ENCODE assay signal across 19 cellular contexts in the genomic region with DNA sequence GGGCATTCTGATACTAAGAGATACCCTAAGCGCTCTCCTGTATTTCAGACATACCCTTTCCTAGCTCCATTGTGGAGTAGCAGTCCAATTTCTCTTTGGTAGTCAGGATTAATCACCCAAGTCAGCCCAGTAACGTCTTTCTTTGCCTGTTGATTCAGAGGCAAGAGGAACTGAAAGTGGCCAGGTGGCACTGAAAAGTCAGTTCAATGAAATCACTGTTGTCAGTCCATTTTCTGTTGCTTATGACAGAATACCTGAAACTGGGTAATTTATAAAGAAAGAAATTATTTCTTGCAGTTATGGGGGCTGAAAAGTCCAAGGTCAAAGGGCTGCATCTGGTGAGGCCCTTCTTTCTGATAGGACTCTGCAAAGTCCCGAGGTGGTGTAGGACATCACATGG. TPM values are rescaled to one million over a fixed set of nuclear protein-coding genes. Genes with fewer than 3 reads are reported as not detected.
DNase-seq lines count a peak whose midpoint lies in the region; ATAC-seq and TF ChIP-seq lines count a peak whose summit lies in the region.
"Had no signal": no experiment of that assay in that cellular context is flagged by ENCODE, and none has a peak within 500 bp of the region (broad histone marks: within the 10 kb centered on the region; RNA-seq: fewer than 3 reads in every experiment).

No MANE protein-coding gene starts in this region.

- H2BK15ac ChIP-seq in H9 (ENCODE audit: low read depth, low read length) = no peak overlapping the region

- H3K23me2 ChIP-seq in H9 (ENCODE audit: insufficient read length, low read depth, low read length, poor library complexity, severe bottlenecking) = no peaks in the 10 kb centered on the region

- TF ChIP-seq CTCF in OCI-LY1 (IDR thresholded peaks at IDR 0.05; ENCODE audit: low read length) (no peak), sigmoid colon (IDR thresholded peaks at IDR 0.05) (no peak), H9 (conservative IDR thresholded peaks at IDR 0.05) (no peak)

- no peaks in the 10 kb centered on the region for H3K9me2 ChIP-seq in OCI-LY1 (ENCODE audit: low read depth, low read length)

- H3K9ac ChIP-seq in OCI-LY1 (ENCODE audit: low read length) (no peak overlapping the region), H9 (ENCODE audit: extremely low read depth, insufficient read length, low read length) (no peak overlapping the region)

- no peaks in the 10 kb centered on the region for H3K9me3 ChIP-seq in OCI-LY1 (ENCODE audit: low read length)
- no peaks in the 10 kb centered on the region for H3K9me3 ChIP-seq in sigmoid colon
- H3K9me3 ChIP-seq in H9 (ENCODE audit: control insufficient read depth, low read depth, low read length) = no peaks in the 10 kb centered on the region
- H3K9me3 ChIP-seq: HAP-1 had no signal

- H2BK12ac ChIP-seq in H9 (ENCODE audit: insufficient read length, low read depth, low read length) = no peak overlapping the region

- 69 to 75% methylated on average over 3 of the region's 3 CpGs for WGBS in sigmoid colon, 2 donors
- WGBS in H9 (ENCODE audit: extremely low coverage, insufficient read length, low lambda C conversion rate) = no CpG with 5 or more reads among the region's 3 CpGs

- H3K27ac Mint-ChIP-seq in H9 = no peak overlapping the region
- H3K27ac Mint-ChIP-seq: activated naive CD8-positive, alpha-beta T cell; natural killer cell; stimulated activated naive CD8-positive, alpha-beta T cell treated with anti-CD3 and anti-CD28 coated beads, Interleukin-15, amount 100 ng/mL, for 72 hours had no signal

- H3K18ac ChIP-seq in H9 (ENCODE audit: insufficient read length, low read depth, low read length) = no peak overlapping the region

- H3K27ac ChIP-seq in OCI-LY1 (ENCODE audit: low read depth, low read length, poor library complexity, severe bottlenecking) (peak overlapping the region; percentile 77), sigmoid colon (no peak overlapping the region), H9 (ENCODE audit: insufficient read length, low read depth, low read length) (no peak overlapping the region)
- H3K27ac ChIP-seq: hepatocyte had no signal

- H3T11ph ChIP-seq in H9 (ENCODE audit: low read length) = no peak overlapping the region

- no peak overlapping the region for H3K23ac ChIP-seq in H9 (ENCODE audit: insufficient read length, low read depth, low read length)

- no peak overlapping the region for H2BK20ac ChIP-seq in H9 (ENCODE audit: low read depth, low read length, poor library complexity, severe bottlenecking)

- H2BK5ac ChIP-seq in H9 (ENCODE audit: insufficient read length, low read length) = no peak overlapping the region

- H2AFZ ChIP-seq in OCI-LY1 (ENCODE audit: low read length) = no peak overlapping the region
- no peak overlapping the region for H2AFZ ChIP-seq in H9 (ENCODE audit: low read length)
- H2AFZ ChIP-seq: hepatocyte had no signal

- no peaks in the 10 kb centered on the region for H3K27me3 ChIP-seq in OCI-LY1 (ENCODE audit: insufficient read depth, low read length)
- H3K27me3 ChIP-seq in sigmoid colon = no peaks in the 10 kb centered on the region
- no peaks in the 10 kb centered on the region for H3K27me3 ChIP-seq in H9 (ENCODE audit: insufficient read depth, low read length)
- H3K27me3 ChIP-seq: hepatocyte had no signal

- intact Hi-C loops in sigmoid colon (cut with DNase I) = no loop called here

- H3K36me3 ChIP-seq in OCI-LY1 (ENCODE audit: insufficient read depth, low read length) = no peaks in the 10 kb centered on the region
- H3K36me3 ChIP-seq in sigmoid colon = no peaks in the 10 kb centered on the region
- H3K36me3 ChIP-seq: HAP-1 had no signal

- H3K14ac ChIP-seq in H9 (ENCODE audit: insufficient read depth, low read length) = no peak overlapping the region

- TF ChIP-seq POLR2A in GM18505 (IDR thresholded peaks at IDR 0.05; ENCODE audit: borderline replicate concordance, extremely low read depth, insufficient read depth, insufficient read length) = no peak
- no peak for TF ChIP-seq POLR2A in sigmoid colon (IDR thresholded peaks at IDR 0.05)

- H3K79me2 ChIP-seq in OCI-LY1 (ENCODE audit: insufficient read depth, low read length) (no peaks in the 10 kb centered on the region), H9 (ENCODE audit: insufficient read depth, low read length) (no peaks in the 10 kb centered on the region)
- H3K79me2 ChIP-seq: hepatocyte had no signal

- no peak overlapping the region for H2BK120ac ChIP-seq in H9 (ENCODE audit: low read depth, low read length, poor library complexity, severe bottlenecking)

- peaks cover 28% of the 10 kb centered on the region for H3K4me1 ChIP-seq in OCI-LY1 (ENCODE audit: insufficient read depth, low read length, severe bottlenecking)
- no peaks in the 10 kb centered on the region for H3K4me1 ChIP-seq in sigmoid colon
- no peaks in the 10 kb centered on the region for H3K4me1 ChIP-seq in H9 (ENCODE audit: insufficient read depth, low read length)
- H3K4me1 ChIP-seq: HAP-1 had no signal

- H3K4me1 Mint-ChIP-seq in H9 = no peaks in the 10 kb centered on the region
- H3K4me1 Mint-ChIP-seq: natural killer cell; stimulated activated naive CD8-positive, alpha-beta T cell treated with anti-CD3 and anti-CD28 coated beads, Interleukin-15, amount 100 ng/mL, for 72 hours had no signal

- H3K4me3 ChIP-seq in OCI-LY1 (ENCODE audit: low read depth, low read length, poor library complexity, severe bottlenecking) (no peak overlapping the region), sigmoid colon (no peak overlapping the region)
- H3K4me3 ChIP-seq: HAP-1, hepatocyte had no signal

- H3K56ac ChIP-seq in H9 (ENCODE audit: insufficient read length, low read depth, low read length) = no peak overlapping the region

- H3K4ac ChIP-seq in H9 (ENCODE audit: low read depth, low read length) = no peak overlapping the region

- no peaks in the 10 kb centered on the region for H3K79me1 ChIP-seq in H9 (ENCODE audit: insufficient read depth, low read depth, low read length, poor library complexity, severe bottlenecking)

- H2AK5ac ChIP-seq in H9 (ENCODE audit: insufficient read length, low read length) = no peak overlapping the region

- H3K4me3 Mint-ChIP-seq in H9 = no peak overlapping the region
- H3K4me3 Mint-ChIP-seq: activated naive CD8-positive, alpha-beta T cell; natural killer cell; stimulated activated naive CD8-positive, alpha-beta T cell treated with anti-CD3 and anti-CD28 coated beads, Interleukin-15, amount 100 ng/mL, for 72 hours had no signal

- no peak for DNase-seq in sigmoid colon
- DNase-seq in H9 = no peak
- DNase-seq in activated T-cell treated with anti-CD3 and anti-CD28 coated beads, Interleukin-2, amount 50 U/mL, for 1 hour = no peak
- DNase-seq in putamen (ENCODE audit: low spot score) = no peak
- DNase-seq: activated CD8-positive, alpha-beta memory T cell treated with anti-CD3 and anti-CD28 coated beads for 24 hours; DMS79; erythroblast; natural killer cell; NCI-H1048; NCI-H226; stimulated activated naive CD8-positive, alpha-beta T cell treated with anti-CD3 and anti-CD28 coated beads, Interleukin-15, amount 100 ng/mL, for 72 hours had no signal

- ATAC-seq in GM18505 (IDR thresholded peaks at IDR 0.05; ENCODE audit: unreplicated experiment) (peak; percentile 76), GM21390 (IDR thresholded peaks at IDR 0.05; ENCODE audit: unreplicated experiment) (peak; percentile 70), HG03175 (IDR thresholded peaks at IDR 0.05; ENCODE audit: unreplicated experiment) (peak; percentile 82)
- ATAC-seq: natural killer cell; stimulated activated naive CD8-positive, alpha-beta T cell treated with anti-CD3 and anti-CD28 coated beads, Interleukin-15, amount 100 ng/mL, for 72 hours had no signal

- H4K5ac ChIP-seq in H9 (ENCODE audit: insufficient read length, low read depth, low read length) = no peak overlapping the region

- no peak overlapping the region for H4K8ac ChIP-seq in H9 (replicated peaks; ENCODE audit: insufficient read length, low read depth, low read length)

- H3K27me3 Mint-ChIP-seq in H9 (ENCODE audit: low read depth) = no peaks in the 10 kb centered on the region
- H3K27me3 Mint-ChIP-seq: activated naive CD8-positive, alpha-beta T cell; stimulated activated naive CD8-positive, alpha-beta T cell treated with anti-CD3 and anti-CD28 coated beads, Interleukin-15, amount 100 ng/mL, for 72 hours had no signal

- no peaks in the 10 kb centered on the region for H3F3A ChIP-seq in OCI-LY1 (ENCODE audit: insufficient read depth, low read length)

- H4K20me1 ChIP-seq in OCI-LY1 (ENCODE audit: insufficient read depth, low read length) (no peaks in the 10 kb centered on the region), H9 (ENCODE audit: control insufficient read depth, insufficient read depth, insufficient read length) (no peaks in the 10 kb centered on the region)

- H4K91ac ChIP-seq in H9 (ENCODE audit: insufficient read length, low read depth, low read length) = no peak overlapping the region

- H3K9me3 Mint-ChIP-seq in H9 = no peaks in the 10 kb centered on the region
- H3K9me3 Mint-ChIP-seq: natural killer cell; stimulated activated naive CD8-positive, alpha-beta T cell treated with anti-CD3 and anti-CD28 coated beads, Interleukin-15, amount 100 ng/mL, for 72 hours had no signal

- TF ChIP-seq EP300 in sigmoid colon (IDR thresholded peaks at IDR 0.05) = no peak

- H3K36me3 Mint-ChIP-seq in H9 (ENCODE audit: insufficient read depth in 1 of 3, low read depth in 3 of 3) = no peaks in the 10 kb centered on the region
- H3K36me3 Mint-ChIP-seq: activated naive CD8-positive, alpha-beta T cell; natural killer cell had no signal

- peak overlapping the region; percentile 36; the same call in 1 of the 2 replicates for H3K4me2 ChIP-seq in OCI-LY1 (ENCODE audit: low read length)
- no peak overlapping the region for H3K4me2 ChIP-seq in H9 (ENCODE audit: insufficient read depth, insufficient read length, low read length)
- H3K4me2 ChIP-seq: hepatocyte had no signal

RNA-seq across cellular contexts. Expression of gene EIF2AK1, which starts 12.4 kb away (rescaled TPM):
- total RNA-seq in sigmoid colon (100 to 1,000 TPM in 3 of 4 donors, 10 to 100 TPM in 1; 37.6 to 181 (median 153) TPM), H9 (2021) (107 and 112 TPM in 2 replicates)
- polyA plus RNA-seq in sigmoid colon = 10 to 100 TPM; 51.7 to 92.0 (median 52.9) TPM

RNA-seq across cellular contexts. Expression of gene USP42, which starts 33.3 kb away (rescaled TPM):
- total RNA-seq in sigmoid colon = 10 to 100 TPM in 2 of 4 donors, 1 to 10 TPM in 2; 6.1 to 10.5 (median 9.0) TPM
- polyA plus RNA-seq in sigmoid colon = 1 to 10 TPM; 2.4 to 5.3 (median 3.9) TPM
- 16.9 and 17.6 TPM in 2 replicates for total RNA-seq in H9 (2021)

RNA-seq across cellular contexts. Expression of gene ANKRD61, which starts 40.2 kb away (rescaled TPM):
- total RNA-seq in sigmoid colon (not detected), H9 (2021) (0.24 TPM in 1 of 2 replicates, not detected in the other)
- not detected for polyA plus RNA-seq in sigmoid colon
- total RNA-seq: cerebellum, hepatocyte, natural killer cell had no signal
